13 cellular contexts compared by ENCODE assay signal in genomic region chr3:183653209-183654064, GRCh38. TPM values are rescaled to one million over a fixed set of nuclear protein-coding genes. Genes with fewer than 3 reads are reported as not detected.
A peak's percentile ranks its signal among the peaks of the same experiment; 100 is the strongest.
DNase-seq lines count a peak whose midpoint lies in the region; ATAC-seq and TF ChIP-seq lines count a peak whose summit lies in the region.
"Had no signal": no experiment of that assay in that cellular context is flagged by ENCODE, and none has a peak within 500 bp of the region (broad histone marks: within the 10 kb centered on the region; RNA-seq: fewer than 3 reads in every experiment).

No MANE protein-coding gene starts in this region.

- no peak for ATAC-seq in GM21367 (IDR thresholded peaks at IDR 0.05; ENCODE audit: unreplicated experiment)
- ATAC-seq: lower lobe of right lung, Panc1 had no signal

- CTCF ChIA-PET in PC-9 (lab: Charles Lee): no interaction called here

- TF ChIP-seq EP300 in ovary (IDR thresholded peaks at IDR 0.05): no peak

- peaks cover 94% of the 10 kb centered on the region for H3K36me3 ChIP-seq in BLaER1
- H3K36me3 ChIP-seq in PC-9 (ENCODE audit: low read depth): peaks cover 34% of the 10 kb centered on the region
- H3K36me3 ChIP-seq in ovary: peaks cover 2% of the 10 kb centered on the region

- POLR2A ChIA-PET in PC-9 (lab: Charles Lee; ENCODE audit: unreplicated experiment): no interaction called here

- no peak overlapping the region for H3K4me2 ChIP-seq in BLaER1
- H3K4me2 ChIP-seq in PC-9: no peak overlapping the region

- WGBS in ovary, 3 donors: 81 to 97% (median 90%) methylated on average over 6 of the region's 6 CpGs

- no peaks in the 10 kb centered on the region for H3K79me2 ChIP-seq in PC-9 (ENCODE audit: low read depth)

- H3K4me3 ChIP-seq in BLaER1 (peak overlapping the region; percentile 46), PC-9 (peak overlapping the region; percentile 3; the same call in 1 of the 2 replicates), fibroblast of villous mesenchyme (ENCODE audit: low read depth, low read length) (no peak overlapping the region), ovary (no peak overlapping the region)
- H3K4me3 ChIP-seq: lower lobe of right lung, testis had no signal

- TF ChIP-seq CTCF in PC-9 (conservative IDR thresholded peaks at IDR 0.05) (no peak), fibroblast of villous mesenchyme (IDR thresholded peaks at IDR 0.05; ENCODE audit: insufficient read depth, low read depth, low read length) (no peak), ovary (IDR thresholded peaks at IDR 0.05) (no peak)

- intact Hi-C loops in PC-9 (cut with micrococcal nuclease; ENCODE audit: unreplicated experiment) (no loop called here), ovary (cut with DNase I) (no loop called here)

- H3K9ac ChIP-seq in BLaER1: no peak overlapping the region

- H3K4me1 ChIP-seq in BLaER1 (no peaks in the 10 kb centered on the region), PC-9 (replicated peaks; ENCODE audit: insufficient read depth) (no peaks in the 10 kb centered on the region), ovary (ENCODE audit: insufficient read depth) (peaks cover 2% of the 10 kb centered on the region)
- H3K4me1 ChIP-seq: lower lobe of right lung, testis had no signal

- H2AFZ ChIP-seq in PC-9: no peak overlapping the region

- no peaks in the 10 kb centered on the region for H3F3A ChIP-seq in PC-9 (ENCODE audit: insufficient read depth, low read depth)

- no TSS peak for BruUV-seq in PC-9 (replicated peaks; lab: Mats Ljungman, UMichigan)

- no peak for TF ChIP-seq POLR2A in ovary (IDR thresholded peaks at IDR 0.05)

- no peaks in the 10 kb centered on the region for H3K9me2 ChIP-seq in PC-9 (ENCODE audit: insufficient read depth)

- DNase-seq in ELF-1 (ENCODE audit: low read depth, low spot score) (peak; percentile 44), PC-9 (no peak), fibroblast of villous mesenchyme (ENCODE audit: low read depth) (peak; percentile 26), DMS153 treated with DMSO at 0.1 percent for 48 hours (lab: John Stamatoyannopoulos, UW; ENCODE audit: unreplicated experiment) (no peak), ovary (no peak)
- DNase-seq: activated gamma-delta T cell; caudate nucleus; CD4-positive, alpha-beta T cell; lower lobe of right lung; testis had no signal

- H3K27me3 ChIP-seq in BLaER1 (no peaks in the 10 kb centered on the region), PC-9 (ENCODE audit: insufficient read depth, low read depth) (no peaks in the 10 kb centered on the region), ovary (no peaks in the 10 kb centered on the region)
- H3K27me3 ChIP-seq: testis had no signal

- H4K20me1 ChIP-seq in BLaER1 (peaks cover 47% of the 10 kb centered on the region), PC-9 (ENCODE audit: insufficient read depth) (no peaks in the 10 kb centered on the region)

- H3K9me3 ChIP-seq in BLaER1 (peaks cover 96% of the 10 kb centered on the region), PC-9 (ENCODE audit: insufficient read depth, low read depth) (peaks cover 34% of the 10 kb centered on the region), ovary (peaks cover 7 to 10% of the 10 kb centered on the region in 2 donors)
- H3K9me3 ChIP-seq: testis had no signal

- no peak overlapping the region for H3K27ac ChIP-seq in BLaER1
- H3K27ac ChIP-seq in PC-9: no peak overlapping the region
- no peak overlapping the region for H3K27ac ChIP-seq in ovary
- H3K27ac ChIP-seq: lower lobe of right lung, testis had no signal

RNA-seq across cellular contexts. Expression of gene KLHL24, which starts 18.0 kb away (rescaled TPM):
- total RNA-seq in PC-9 (2021) (59.1 and 73.0 TPM in 2 replicates), fibroblast of villous mesenchyme (39.9 and 47.9 TPM in 2 replicates), ovary (100 to 1,000 TPM in 2 of 7 donors, 10 to 100 TPM in 5; 45.7 to 135 (median 79.1) TPM)
- polyA plus RNA-seq in ovary: 10 to 100 TPM; 17.7 to 22.5 TPM

RNA-seq across cellular contexts. Expression of gene YEATS2, which starts 44.2 kb away (rescaled TPM):
- total RNA-seq in PC-9 (2021) (36.5 and 37.2 TPM in 2 replicates), fibroblast of villous mesenchyme (29.6 and 57.0 TPM in 2 replicates), ovary (10 to 100 TPM; 17.8 to 35.5 (median 27.2) TPM)
- polyA plus RNA-seq in ovary: 10 to 100 TPM; 11.3 to 21.9 TPM

Comparison
In these comparisons a context has a peak if more than half of its experiments do, and no peak if none do; other contexts are left out.
1. H3K4me3 ChIP-seq: peak in BLaER1 (single experiment) and PC-9 (single experiment); none in fibroblast of villous mesenchyme (single experiment) and ovary (single experiment).
2. DNase-seq: peak in ELF-1 (single experiment) and fibroblast of villous mesenchyme (single experiment); none in PC-9 (0 of 2), DMS153 treated with DMSO at 0.1 percent for 48 hours (single experiment) and ovary (0 of 5).